In genomic region chr11:126518996-126519351, GRCh38 we compare ENCODE assay signal across 21 cellular contexts.
"Had no signal": no experiment of that assay in that cellular context is flagged by ENCODE, and none has a peak within 500 bp of the region (broad histone marks: within the 10 kb centered on the region; RNA-seq: fewer than 3 reads in every experiment).

No MANE protein-coding gene starts in this region.

- DNase-seq: activated B cell treated with CpG ODN at 0.5 μM for 24 hours; activated CD4-positive, alpha-beta memory T cell treated with anti-CD3 and anti-CD28 coated beads for 36 hours; activated CD4-positive, alpha-beta T cell treated with anti-CD3 and anti-CD28 coated beads for 1 hour; activated CD4-positive, alpha-beta T cell treated with anti-CD3 and anti-CD28 coated beads, Interleukin-2, amount 10 ng/mL, durations not matched to agents 24 days and 14 days; activated CD8-positive, alpha-beta memory T cell treated with anti-CD3 and anti-CD28 coated beads for 24 hours; activated naive CD4-positive, alpha-beta T cell; activated T-cell treated with anti-CD3 and anti-CD28 coated beads, Interleukin-2, amount 50 U/mL, for 48 hours; central memory CD4-positive, alpha-beta T cell; NCI-H1092; NCI-H1417; NCI-H2029 treated with DMSO at 0.1 percent for 48 hours; NCI-H510A treated with DMSO at 0.1 percent for 48 hours; NK-92 treated with Interleukin-12 subunit alpha and Interleukin-12 subunit beta, amount 100 ng/mL, for 24 hours; OCI-M1; Right ventricle myocardium superior; SJCRH30; T1000 had no signal

- H3K27ac Mint-ChIP-seq: activated B cell treated with CpG ODN at 0.5 μM for 24 hours; activated CD4-positive, alpha-beta memory T cell treated with anti-CD3 and anti-CD28 coated beads for 36 hours; activated CD4-positive, alpha-beta T cell treated with anti-CD3 and anti-CD28 coated beads, Interleukin-2, amount 10 ng/mL, durations not matched to agents 24 days and 14 days; activated naive CD4-positive, alpha-beta T cell treated with anti-CD3 and anti-CD28 coated beads, Interleukin-2, amount 50 U/mL, for 24 hours; activated T-helper 2 cell treated with anti-CD3 and anti-CD28 coated beads, Interferon-gamma antibody, Interleukin-2, Interleukin-4, amounts not matched to agents 10 μg/mL and 5 μg/mL and 100 μg/mL, durations not matched to agents 14 hours and 24 hours and 36 hours; T-helper 1 cell treated with Interleukin-12 subunit alpha and Interleukin-12 subunit beta and Interleukin-4 antibody, amounts not matched to agents 30 μg/mL and 1 μg/mL, for 36 hours had no signal

- H3K4me3 Mint-ChIP-seq: activated B cell treated with CpG ODN at 0.5 μM for 24 hours; activated CD4-positive, alpha-beta memory T cell treated with anti-CD3 and anti-CD28 coated beads for 36 hours; activated CD4-positive, alpha-beta T cell treated with anti-CD3 and anti-CD28 coated beads, Interleukin-2, amount 10 ng/mL, durations not matched to agents 24 days and 14 days; activated naive CD4-positive, alpha-beta T cell treated with anti-CD3 and anti-CD28 coated beads, Interleukin-2, amount 50 U/mL, for 24 hours; T-helper 1 cell treated with Interleukin-12 subunit alpha and Interleukin-12 subunit beta and Interleukin-4 antibody, amounts not matched to agents 30 μg/mL and 1 μg/mL, for 36 hours had no signal

- H3K27me3 Mint-ChIP-seq: activated B cell treated with CpG ODN at 0.5 μM for 24 hours; activated CD4-positive, alpha-beta T cell treated with anti-CD3 and anti-CD28 coated beads, Interleukin-2, amount 10 ng/mL, durations not matched to agents 24 days and 14 days had no signal

- ATAC-seq: Panc1 had no signal

- H3K36me3 Mint-ChIP-seq: activated CD4-positive, alpha-beta memory T cell treated with anti-CD3 and anti-CD28 coated beads for 36 hours; activated naive CD4-positive, alpha-beta T cell treated with anti-CD3 and anti-CD28 coated beads, Interleukin-2, amount 50 U/mL, for 24 hours had no signal

- H3K4me1 Mint-ChIP-seq: activated B cell treated with CpG ODN at 0.5 μM for 24 hours; activated CD4-positive, alpha-beta T cell treated with anti-CD3 and anti-CD28 coated beads, Interleukin-2, amount 10 ng/mL, durations not matched to agents 24 days and 14 days; activated naive CD4-positive, alpha-beta T cell treated with anti-CD3 and anti-CD28 coated beads, Interleukin-2, amount 50 U/mL, for 24 hours had no signal

- H3K9me3 Mint-ChIP-seq: activated B cell treated with CpG ODN at 0.5 μM for 24 hours; activated CD4-positive, alpha-beta memory T cell treated with anti-CD3 and anti-CD28 coated beads for 36 hours; activated CD4-positive, alpha-beta T cell treated with anti-CD3 and anti-CD28 coated beads, Interleukin-2, amount 10 ng/mL, durations not matched to agents 24 days and 14 days; activated naive CD4-positive, alpha-beta T cell treated with anti-CD3 and anti-CD28 coated beads, Interleukin-2, amount 50 U/mL, for 24 hours; activated T-helper 2 cell treated with anti-CD3 and anti-CD28 coated beads, Interferon-gamma antibody, Interleukin-2, Interleukin-4, amounts not matched to agents 10 μg/mL and 5 μg/mL and 100 μg/mL, durations not matched to agents 14 hours and 24 hours and 36 hours; T-helper 1 cell treated with Interleukin-12 subunit alpha and Interleukin-12 subunit beta and Interleukin-4 antibody, amounts not matched to agents 30 μg/mL and 1 μg/mL, for 36 hours had no signal
